In genomic region chr7:90680496-90680895, GRCh38 we compare ENCODE assay signal across 28 cellular contexts.
"Had no signal": no experiment of that assay in that cellular context is flagged by ENCODE, and none has a peak within 500 bp of the region (broad histone marks: within the 10 kb centered on the region; RNA-seq: fewer than 3 reads in every experiment).

No MANE protein-coding gene starts in this region.

- H3K36me3 Mint-ChIP-seq: naive thymus-derived CD4-positive, alpha-beta T cell had no signal

- H3K27me3 ChIP-seq: pancreas, stomach, testis, thyroid gland, transverse colon, uterus had no signal

- ATAC-seq: mucosa of descending colon; naive thymus-derived CD4-positive, alpha-beta T cell; natural killer cell treated with Interleukin-12 subunit alpha and Interleukin-12 subunit beta and Interleukin-15 and Interleukin-18, amount 100 ng/mL, for 72 hours; pancreas; right cardiac atrium; sciatic nerve; stimulated activated naive B cell treated with anti-CD40 and anti-IgM and Interleukin-4, amounts not matched to agents 10 μg/mL and 1 μg/mL and 100 μg/mL, for 72 hours; stimulated activated naive CD8-positive, alpha-beta T cell treated with anti-CD3 and anti-CD28 coated beads, Interleukin-15, Interleukin-2, amounts not matched to agents 100 U/mL and 50 U/mL, for 24 hours had no signal

- H3K27ac ChIP-seq: left ventricle myocardium inferior, pancreas, prostate gland, skin epidermis, stomach, testis, thyroid gland, transverse colon, uterus had no signal

- H3K9me3 ChIP-seq: left ventricle myocardium inferior, mucosa of descending colon, pancreas, prostate gland, stomach, testis, thyroid gland, transverse colon, uterus had no signal

- H3K4me3 Mint-ChIP-seq: naive thymus-derived CD4-positive, alpha-beta T cell; natural killer cell treated with Interleukin-12 subunit alpha and Interleukin-12 subunit beta and Interleukin-15 and Interleukin-18, amount 100 ng/mL, for 72 hours; neural crest cell; stimulated activated naive B cell treated with anti-CD40 and anti-IgM and Interleukin-4, amounts not matched to agents 10 μg/mL and 1 μg/mL and 100 μg/mL, for 72 hours had no signal

- H3K4me1 ChIP-seq: prostate gland, testis, transverse colon, uterus had no signal

- H3K27me3 Mint-ChIP-seq: natural killer cell treated with Interleukin-12 subunit alpha and Interleukin-12 subunit beta and Interleukin-15 and Interleukin-18, amount 100 ng/mL, for 72 hours; stimulated activated naive B cell treated with anti-CD40 and anti-IgM and Interleukin-4, amounts not matched to agents 10 μg/mL and 1 μg/mL and 100 μg/mL, for 72 hours had no signal

- H3K27ac Mint-ChIP-seq: naive thymus-derived CD4-positive, alpha-beta T cell; natural killer cell treated with Interleukin-12 subunit alpha and Interleukin-12 subunit beta and Interleukin-15 and Interleukin-18, amount 100 ng/mL, for 72 hours; stimulated activated naive B cell treated with anti-CD40 and anti-IgM and Interleukin-4, amounts not matched to agents 10 μg/mL and 1 μg/mL and 100 μg/mL, for 72 hours had no signal

- DNase-seq: islet precursor cell; left ventricle myocardium inferior; mesendoderm; midbrain; mucosa of descending colon; naive thymus-derived CD4-positive, alpha-beta T cell; nucleus accumbens; pancreas; posterior cingulate gyrus; retina; right cardiac atrium; stimulated activated CD4-positive, alpha-beta T cell treated with anti-CD3 and anti-CD28 coated beads, Interleukin-12 subunit alpha, Interleukin-12 subunit beta, amount 100 ng/mL, for 4 hours; stimulated activated CD4-positive, alpha-beta T cell treated with anti-CD3 and anti-CD28 coated beads, Interleukin-15, amount 100 ng/mL, for 24 hours; stimulated activated CD4-positive, alpha-beta T cell treated with anti-CD3 and anti-CD28 coated beads, Interleukin-2, amount 100 ng/mL, for 24 hours; stimulated activated CD4-positive, alpha-beta T cell treated with anti-CD3 and anti-CD28 coated beads, Interleukin-4, amount 100 ng/mL, for 1 hour; stimulated activated naive B cell treated with anti-CD40 and anti-IgM and Interleukin-4, amounts not matched to agents 10 μg/mL and 1 μg/mL and 100 μg/mL, for 72 hours; stimulated activated naive CD8-positive, alpha-beta T cell treated with anti-CD3 and anti-CD28 coated beads, Interleukin-15, Interleukin-2, amounts not matched to agents 100 U/mL and 50 U/mL, for 24 hours; stomach; testis; thyroid gland; transverse colon; uterus had no signal

- H3K9me3 Mint-ChIP-seq: neural crest cell; stimulated activated naive B cell treated with anti-CD40 and anti-IgM and Interleukin-4, amounts not matched to agents 10 μg/mL and 1 μg/mL and 100 μg/mL, for 72 hours had no signal

- H3K36me3 ChIP-seq: left ventricle myocardium inferior, pancreas, prostate gland, stomach, thyroid gland, transverse colon, uterus had no signal

- H3K4me3 ChIP-seq: left ventricle myocardium inferior, lung, mucosa of descending colon, pancreas, prostate gland, skin epidermis, stomach, testis, thyroid gland, transverse colon, uterus had no signal
